In genomic region chr6:131754088-131754487, GRCh38 we compare ENCODE assay signal across 27 cellular contexts. TPM values are rescaled to one million over a fixed set of nuclear protein-coding genes. Genes with fewer than 3 reads are reported as not detected.
DNase-seq lines count a peak whose midpoint lies in the region; ATAC-seq and TF ChIP-seq lines count a peak whose summit lies in the region.
"Had no signal": no experiment of that assay in that cellular context is flagged by ENCODE, and none has a peak within 500 bp of the region (broad histone marks: within the 10 kb centered on the region; RNA-seq: fewer than 3 reads in every experiment).

No MANE protein-coding gene starts in this region.

- no peaks in the 10 kb centered on the region for H4K20me1 ChIP-seq in fibroblast of lung (ENCODE audit: control insufficient read depth, extremely low read depth, insufficient read depth, low read length)

- no peaks in the 10 kb centered on the region for H3K36me3 ChIP-seq in fibroblast of lung (ENCODE audit: control insufficient read depth, insufficient read depth, low read length)
- H3K36me3 ChIP-seq in skeletal muscle satellite cell (ENCODE audit: insufficient read depth, low read length) = no peaks in the 10 kb centered on the region

- H3K9ac ChIP-seq in fibroblast of lung (ENCODE audit: insufficient read depth, low read length) (no peak overlapping the region), skeletal muscle satellite cell (ENCODE audit: low read depth, low read length) (peak overlapping the region; percentile 58)

- ATAC-seq in activated CD8-positive, alpha-beta T cell treated with anti-CD3 and anti-CD28 coated beads, Interleukin-2, amount 10 ng/mL, durations not matched to agents 7 days and 5 days = no peak
- ATAC-seq in HG02973 (IDR thresholded peaks at IDR 0.05; ENCODE audit: unreplicated experiment) = no peak
- ATAC-seq: GM12878; SK-N-SH treated with all-trans-retinoic acid at 6 μM for 48 hours; stimulated activated naive CD8-positive, alpha-beta T cell treated with anti-CD3 and anti-CD28 coated beads, Interleukin-15, Interleukin-2, amounts not matched to agents 100 U/mL and 50 U/mL, for 24 hours had no signal

- H3K4me1 ChIP-seq in fibroblast of lung (ENCODE audit: control insufficient read depth, extremely low read depth, insufficient read depth, low read length) = peaks cover 13% of the 10 kb centered on the region
- H3K4me1 ChIP-seq in skeletal muscle satellite cell (ENCODE audit: control insufficient read depth, insufficient read depth, low read length) = peaks cover 32% of the 10 kb centered on the region

- POLR2A ChIA-PET in activated CD8-positive, alpha-beta T cell treated with anti-CD3 and anti-CD28 coated beads, Interleukin-2, amount 10 ng/mL, durations not matched to agents 7 days and 5 days (lab: Charles Lee) = no interaction called here

- CTCF ChIA-PET in activated CD8-positive, alpha-beta T cell treated with anti-CD3 and anti-CD28 coated beads, Interleukin-2, amount 10 ng/mL, durations not matched to agents 7 days and 5 days (lab: Charles Lee) = no interaction called here

- H3K27ac ChIP-seq in fibroblast of lung (ENCODE audit: insufficient read depth, low read length) = peak overlapping the region; percentile 73
- H3K27ac ChIP-seq: HL-60 had no signal

- DNase-seq in EL (peak; percentile 72), RPMI7951 (ENCODE audit: low read depth) (peak; percentile 16), fibroblast of lung (ENCODE audit: low read depth in 2 of 2) (peak; percentile 50 to 79), COLO668 (lab: John Stamatoyannopoulos, UW; ENCODE audit: unreplicated experiment) (no peak)
- DNase-seq in activated CD8-positive, alpha-beta T cell treated with anti-CD3 and anti-CD28 coated beads, Interleukin-2, amount 10 ng/mL, durations not matched to agents 7 days and 5 days = no peak
- DNase-seq: activated naive CD4-positive, alpha-beta T cell treated with anti-CD3 and anti-CD28 coated beads, Interleukin-2, amount 50 U/mL, for 16 hours; AML-193; aorta; central memory CD4-positive, alpha-beta T cell; COR-L47; DMS79; foreskin melanocyte; mesendoderm; naive B cell; NCI-H1105; NCI-H1930; NCI-H69; nucleus accumbens; stimulated activated naive CD8-positive, alpha-beta T cell treated with anti-CD3 and anti-CD28 coated beads, Interleukin-15, Interleukin-2, amounts not matched to agents 100 U/mL and 50 U/mL, for 24 hours had no signal

- H3K27ac Mint-ChIP-seq in activated CD8-positive, alpha-beta T cell treated with anti-CD3 and anti-CD28 coated beads, Interleukin-2, amount 10 ng/mL, durations not matched to agents 7 days and 5 days = no peak overlapping the region
- H3K27ac Mint-ChIP-seq: activated T-helper 1 cell treated with anti-CD3 and anti-CD28 coated beads, Interleukin-12 subunit alpha, Interleukin-12 subunit beta, Interleukin-2, Interleukin-4 antibody, amounts not matched to agents 30 ng/mL and 10 ng/mL and 1 ng/mL, durations not matched to agents 14 hours and 24 hours and 36 hours; T-helper 2 cell treated with Interferon-gamma antibody and Interleukin-4, amounts not matched to agents 5 μg/mL and 100 μg/mL, for 36 hours had no signal

- H3K9me3 ChIP-seq in fibroblast of lung (ENCODE audit: control insufficient read depth, insufficient read depth, low read depth, low read length) (no peaks in the 10 kb centered on the region), skeletal muscle satellite cell (replicated peaks; ENCODE audit: low read length) (peaks cover 6% of the 10 kb centered on the region)

- H3K27me3 Mint-ChIP-seq in activated CD8-positive, alpha-beta T cell treated with anti-CD3 and anti-CD28 coated beads, Interleukin-2, amount 10 ng/mL, durations not matched to agents 7 days and 5 days (ENCODE audit: low read depth) = peaks cover 12% of the 10 kb centered on the region

- no peaks in the 10 kb centered on the region for H3K4me1 Mint-ChIP-seq in activated CD8-positive, alpha-beta T cell treated with anti-CD3 and anti-CD28 coated beads, Interleukin-2, amount 10 ng/mL, durations not matched to agents 7 days and 5 days (ENCODE audit: low read depth)

- no peaks in the 10 kb centered on the region for H3K9me3 Mint-ChIP-seq in activated CD8-positive, alpha-beta T cell treated with anti-CD3 and anti-CD28 coated beads, Interleukin-2, amount 10 ng/mL, durations not matched to agents 7 days and 5 days (ENCODE audit: insufficient read depth)
- H3K9me3 Mint-ChIP-seq: activated T-helper 1 cell treated with anti-CD3 and anti-CD28 coated beads, Interleukin-12 subunit alpha, Interleukin-12 subunit beta, Interleukin-2, Interleukin-4 antibody, amounts not matched to agents 30 ng/mL and 10 ng/mL and 1 ng/mL, durations not matched to agents 14 hours and 24 hours and 36 hours; naive B cell; T-helper 2 cell treated with Interferon-gamma antibody and Interleukin-4, amounts not matched to agents 5 μg/mL and 100 μg/mL, for 36 hours had no signal

- H3K27me3 ChIP-seq in fibroblast of lung (ENCODE audit: control insufficient read depth, insufficient read depth, low read length) = no peaks in the 10 kb centered on the region
- H3K27me3 ChIP-seq in skeletal muscle satellite cell (ENCODE audit: control insufficient read depth, insufficient read depth, low read length) = no peaks in the 10 kb centered on the region

- H2AFZ ChIP-seq in fibroblast of lung (ENCODE audit: low read length) = no peak overlapping the region

- H3K4me3 ChIP-seq in fibroblast of lung (replicated peaks in 1 of 4; ENCODE audit: control extremely low read depth in 1 of 4, insufficient read depth in 1 of 4, low read depth in 3 of 4, low read length in 4 of 4) (no peak overlapping the region), skeletal muscle satellite cell (ENCODE audit: low read length) (no peak overlapping the region)
- H3K4me3 ChIP-seq: GM12878 had no signal

- no peaks in the 10 kb centered on the region for H3K79me2 ChIP-seq in fibroblast of lung (ENCODE audit: control insufficient read depth, insufficient read depth, low read length)

- peak overlapping the region; percentile 23 for H3K4me2 ChIP-seq in fibroblast of lung (ENCODE audit: extremely low read depth, insufficient read depth, low read length)
- no peak overlapping the region for H3K4me2 ChIP-seq in skeletal muscle satellite cell (ENCODE audit: low read length)

- no peak overlapping the region for H3K4me3 Mint-ChIP-seq in activated CD8-positive, alpha-beta T cell treated with anti-CD3 and anti-CD28 coated beads, Interleukin-2, amount 10 ng/mL, durations not matched to agents 7 days and 5 days
- H3K4me3 Mint-ChIP-seq: activated T-helper 1 cell treated with anti-CD3 and anti-CD28 coated beads, Interleukin-12 subunit alpha, Interleukin-12 subunit beta, Interleukin-2, Interleukin-4 antibody, amounts not matched to agents 30 ng/mL and 10 ng/mL and 1 ng/mL, durations not matched to agents 14 hours and 24 hours and 36 hours; T-helper 2 cell treated with Interferon-gamma antibody and Interleukin-4, amounts not matched to agents 5 μg/mL and 100 μg/mL, for 36 hours had no signal

- TF ChIP-seq CTCF in fibroblast of lung (conservative IDR thresholded peaks at IDR 0.05 in 1 of 2, IDR thresholded peaks at IDR 0.05 in 1 of 2; ENCODE audit: low read depth in 1 of 2, low read length in 2 of 2) = no peak

- H3K36me3 Mint-ChIP-seq in activated CD8-positive, alpha-beta T cell treated with anti-CD3 and anti-CD28 coated beads, Interleukin-2, amount 10 ng/mL, durations not matched to agents 7 days and 5 days (ENCODE audit: low read depth) = no peaks in the 10 kb centered on the region
- H3K36me3 Mint-ChIP-seq: naive B cell had no signal

RNA-seq across cellular contexts. Expression of gene CTAGE9, which starts 43.3 kb away (rescaled TPM):
- not detected in 2 replicates for total RNA-seq in RPMI7951 (2014; rRNA removed; shearing (Covaris generic))
- total RNA-seq in fibroblast of lung = not detected in 2 replicates
- polyA plus RNA-seq in fibroblast of lung = not detected in 2 replicates
- polyA plus RNA-seq in fibroblast of lung (2012) = not detected in 2 replicates
- not detected in 2 replicates for polyA minus RNA-seq in fibroblast of lung (ENCODE audit: low replicate concordance)
- total RNA-seq in skeletal muscle satellite cell (2012; rRNA removed) = not detected in 2 replicates
- not detected for total RNA-seq in activated CD8-positive, alpha-beta T cell treated with anti-CD3 and anti-CD28 coated beads, Interleukin-2, amount 10 ng/mL, durations not matched to agents 7 days and 5 days
- total RNA-seq: activated T-helper 1 cell treated with anti-CD3 and anti-CD28 coated beads, Interleukin-12 subunit alpha, Interleukin-12 subunit beta, Interleukin-2, Interleukin-4 antibody, amounts not matched to agents 30 ng/mL and 10 ng/mL and 1 ng/mL, durations not matched to agents 14 hours and 24 hours and 36 hours; aorta; dermis microvascular lymphatic vessel endothelial cell had no signal
- polyA plus RNA-seq: aorta, GM12878 had no signal

RNA-seq across cellular contexts. Expression of gene OR2A4, which starts 52.9 kb away (rescaled TPM):
- not detected in 2 replicates for total RNA-seq in RPMI7951 (2014; rRNA removed; shearing (Covaris generic))
- total RNA-seq in fibroblast of lung = not detected in 2 replicates
- 0.08 TPM in 1 of 2 replicates, not detected in the other for polyA plus RNA-seq in fibroblast of lung
- not detected in 2 replicates for polyA plus RNA-seq in fibroblast of lung (2012)
- not detected in 2 replicates for polyA minus RNA-seq in fibroblast of lung (ENCODE audit: low replicate concordance)
- not detected in 2 replicates for total RNA-seq in skeletal muscle satellite cell (2012; rRNA removed)
- not detected for total RNA-seq in activated CD8-positive, alpha-beta T cell treated with anti-CD3 and anti-CD28 coated beads, Interleukin-2, amount 10 ng/mL, durations not matched to agents 7 days and 5 days
- total RNA-seq: activated T-helper 1 cell treated with anti-CD3 and anti-CD28 coated beads, Interleukin-12 subunit alpha, Interleukin-12 subunit beta, Interleukin-2, Interleukin-4 antibody, amounts not matched to agents 30 ng/mL and 10 ng/mL and 1 ng/mL, durations not matched to agents 14 hours and 24 hours and 36 hours; aorta; dermis microvascular lymphatic vessel endothelial cell; GM12878 had no signal
- polyA plus RNA-seq: GM12878 had no signal

RNA-seq across cellular contexts. Expression of gene ENPP1, which starts 53.7 kb away (rescaled TPM):
- 30.0 and 34.0 TPM in 2 replicates for total RNA-seq in RPMI7951 (2014; rRNA removed; shearing (Covaris generic))
- 13.1 and 85.4 TPM in 2 replicates for total RNA-seq in fibroblast of lung
- polyA plus RNA-seq in fibroblast of lung = 48.6 and 51.7 TPM in 2 replicates
- 22.8 and 24.8 TPM in 2 replicates for polyA plus RNA-seq in fibroblast of lung (2012)
- polyA minus RNA-seq in fibroblast of lung (ENCODE audit: low replicate concordance) = 13.0 and 15.2 TPM in 2 replicates
- 6.1 and 7.4 TPM in 2 replicates for total RNA-seq in skeletal muscle satellite cell (2012; rRNA removed)
- total RNA-seq in activated CD8-positive, alpha-beta T cell treated with anti-CD3 and anti-CD28 coated beads, Interleukin-2, amount 10 ng/mL, durations not matched to agents 7 days and 5 days = under 1 TPM; 0.29 to 0.50 TPM

Comparison
In these comparisons a context has a peak if more than half of its experiments do, and no peak if none do; other contexts are left out.
1. DNase-seq: peak in EL (single experiment), RPMI7951 (single experiment) and fibroblast of lung (2 of 2); none in COLO668 (single experiment) and activated CD8-positive, alpha-beta T cell treated with anti-CD3 and anti-CD28 coated beads, Interleukin-2, amount 10 ng/mL, durations not matched to agents 7 days and 5 days (single experiment).